ENCODE assay signal across 9 cellular contexts in the genomic region with DNA sequence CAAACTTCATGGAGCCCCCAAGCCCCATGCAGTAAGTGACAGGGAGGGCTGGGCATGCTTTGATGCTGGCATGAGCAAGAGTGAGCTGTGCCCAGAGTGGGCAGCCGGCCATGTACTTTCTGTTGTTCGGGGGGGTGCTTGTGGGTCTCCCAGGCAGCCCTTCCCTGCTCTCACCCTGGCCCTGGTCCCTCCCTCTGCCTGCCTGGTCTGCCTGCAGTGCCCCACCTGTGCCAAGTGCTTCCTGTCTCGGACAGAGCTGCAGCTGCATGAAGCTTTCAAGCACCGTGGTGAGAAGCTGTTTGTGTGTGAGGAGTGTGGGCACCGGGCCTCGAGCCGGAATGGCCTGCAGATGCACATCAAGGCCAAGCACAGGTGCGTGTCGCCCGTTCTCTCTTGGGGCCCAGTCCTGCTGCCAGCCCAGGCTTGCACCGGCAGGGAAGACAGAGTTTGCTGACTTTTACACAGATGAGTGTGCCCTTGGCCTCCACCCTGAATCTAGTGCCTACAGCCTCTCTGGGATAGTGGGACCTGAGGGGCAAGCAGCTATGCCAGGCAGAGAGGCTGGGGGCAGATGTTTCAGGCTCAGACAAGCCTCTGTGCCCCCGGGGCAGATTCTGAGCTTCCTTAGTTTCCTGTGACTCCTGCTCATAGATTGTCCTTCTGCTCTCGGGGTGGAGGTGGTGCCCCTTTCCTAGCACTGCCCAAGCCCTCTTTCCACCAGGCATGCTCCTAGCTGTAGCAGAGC. TPM values are rescaled to one million over a fixed set of nuclear protein-coding genes. Genes with fewer than 3 reads are reported as not detected.
DNase-seq lines count a peak whose midpoint lies in the region; ATAC-seq and TF ChIP-seq lines count a peak whose summit lies in the region.
"Had no signal": no experiment of that assay in that cellular context is flagged by ENCODE, and none has a peak within 500 bp of the region (broad histone marks: within the 10 kb centered on the region; RNA-seq: fewer than 3 reads in every experiment).

No MANE protein-coding gene starts in this region.

- TF ChIP-seq EP300 in upper lobe of left lung (IDR thresholded peaks at IDR 0.05): no peak

- CTCF ChIA-PET in activated CD8-positive, alpha-beta memory T cell treated with anti-CD3 and anti-CD28 coated beads, Interleukin-2, amount 10 ng/mL, durations not matched to agents 7 days and 5 days (lab: Charles Lee): interaction anchor here (1.0 to 1.3 kb wide), 3 partner anchors 16 to 99 kb away, joined by 3 read pairs; a partner anchor contains a TSS

- intact Hi-C loops in cardiac septum (cut with DNase I): no loop called here

- H3K4me1 ChIP-seq in upper lobe of left lung: peaks cover 8 to 60% (median 23%) of the 10 kb centered on the region in 4 donors

- H3K4me3 Mint-ChIP-seq in activated CD8-positive, alpha-beta memory T cell treated with anti-CD3 and anti-CD28 coated beads, Interleukin-2, amount 10 ng/mL, durations not matched to agents 7 days and 5 days: no peak overlapping the region
- H3K4me3 Mint-ChIP-seq: IgD-negative memory B cell had no signal

- no peak for TF ChIP-seq CTCF in upper lobe of left lung (IDR thresholded peaks at IDR 0.05)

- no peak for DNase-seq in activated CD8-positive, alpha-beta memory T cell treated with anti-CD3 and anti-CD28 coated beads, Interleukin-2, amount 10 ng/mL, durations not matched to agents 7 days and 5 days
- no peak for DNase-seq in activated CD8-positive, alpha-beta memory T cell treated with anti-CD3 and anti-CD28 coated beads, Interleukin-2, amount 50 U/mL, for 4 hours
- DNase-seq in cardiac septum (ENCODE audit: low spot score): peak; percentile 89
- peak; percentile 65 for DNase-seq in upper lobe of left lung
- DNase-seq: ovary had no signal

- WGBS in upper lobe of left lung, 2 donors: 57 to 66% methylated on average over 6 to 13 of the region's 13 CpGs

- H3K27ac Mint-ChIP-seq in activated CD8-positive, alpha-beta memory T cell treated with anti-CD3 and anti-CD28 coated beads, Interleukin-2, amount 10 ng/mL, durations not matched to agents 7 days and 5 days: peak overlapping the region; percentile 33

- peak overlapping the region in 3 of 4 donors; percentile 16 to 31 (median 29) for H3K27ac ChIP-seq in upper lobe of left lung
- H3K27ac ChIP-seq: ovary, VCaP had no signal

- no peak overlapping the region for H3K4me3 ChIP-seq in upper lobe of left lung
- H3K4me3 ChIP-seq: ovary had no signal

- H3K36me3 ChIP-seq in upper lobe of left lung: peaks cover 0 to 69% (median 39%) of the 10 kb centered on the region in 4 donors
- H3K36me3 ChIP-seq: ovary had no signal

- no peaks in the 10 kb centered on the region for H3K9me3 Mint-ChIP-seq in activated CD8-positive, alpha-beta memory T cell treated with anti-CD3 and anti-CD28 coated beads, Interleukin-2, amount 10 ng/mL, durations not matched to agents 7 days and 5 days (ENCODE audit: low read depth)
- H3K9me3 Mint-ChIP-seq: IgD-negative memory B cell had no signal

- TF ChIP-seq POLR2A in upper lobe of left lung (IDR thresholded peaks at IDR 0.05): no peak

- peaks cover 3% of the 10 kb centered on the region for H3K36me3 Mint-ChIP-seq in activated CD8-positive, alpha-beta memory T cell treated with anti-CD3 and anti-CD28 coated beads, Interleukin-2, amount 10 ng/mL, durations not matched to agents 7 days and 5 days
- H3K36me3 Mint-ChIP-seq: IgD-negative memory B cell had no signal

- no peaks in the 10 kb centered on the region for H3K27me3 Mint-ChIP-seq in activated CD8-positive, alpha-beta memory T cell treated with anti-CD3 and anti-CD28 coated beads, Interleukin-2, amount 10 ng/mL, durations not matched to agents 7 days and 5 days
- H3K27me3 Mint-ChIP-seq: IgD-negative memory B cell had no signal

- ATAC-seq in activated CD8-positive, alpha-beta memory T cell treated with anti-CD3 and anti-CD28 coated beads, Interleukin-2, amount 10 ng/mL, durations not matched to agents 7 days and 5 days: no peak
- ATAC-seq in upper lobe of left lung (ENCODE audit: low FRiP score in 2 of 2): peak in 1 of 2 donors; percentile 31
- no peak for ATAC-seq in GM21447 (IDR thresholded peaks at IDR 0.05; ENCODE audit: unreplicated experiment)
- ATAC-seq in GM18511 (IDR thresholded peaks at IDR 0.05; ENCODE audit: unreplicated experiment): no peak

- no peaks in the 10 kb centered on the region for H3K9me3 ChIP-seq in upper lobe of left lung
- H3K9me3 ChIP-seq: ovary had no signal

- H3K4me1 Mint-ChIP-seq in activated CD8-positive, alpha-beta memory T cell treated with anti-CD3 and anti-CD28 coated beads, Interleukin-2, amount 10 ng/mL, durations not matched to agents 7 days and 5 days: peaks cover 20% of the 10 kb centered on the region

- no peaks in the 10 kb centered on the region for H3K27me3 ChIP-seq in upper lobe of left lung
- H3K27me3 ChIP-seq: ovary had no signal

RNA-seq across cellular contexts. Expression of a gene that starts 7.6 kb away (rescaled TPM):
- 10 to 100 TPM; 30.7 to 37.4 TPM for total RNA-seq in activated CD8-positive, alpha-beta memory T cell treated with anti-CD3 and anti-CD28 coated beads, Interleukin-2, amount 10 ng/mL, durations not matched to agents 7 days and 5 days
- total RNA-seq in cardiac septum (10.7 TPM), upper lobe of left lung (10 to 100 TPM; 16.2 to 56.6 (median 36.9) TPM)

RNA-seq across cellular contexts. Expression of a gene that starts 15.2 kb away (rescaled TPM):
- total RNA-seq in activated CD8-positive, alpha-beta memory T cell treated with anti-CD3 and anti-CD28 coated beads, Interleukin-2, amount 10 ng/mL, durations not matched to agents 7 days and 5 days: 10 to 100 TPM; 23.9 to 28.2 TPM
- total RNA-seq in cardiac septum (33.1 TPM), upper lobe of left lung (10 to 100 TPM; 26.4 to 66.0 (median 39.7) TPM)

RNA-seq across cellular contexts. Expression of a gene that starts 26.1 kb away (rescaled TPM):
- 10 to 100 TPM; 10.7 to 15.9 TPM for total RNA-seq in activated CD8-positive, alpha-beta memory T cell treated with anti-CD3 and anti-CD28 coated beads, Interleukin-2, amount 10 ng/mL, durations not matched to agents 7 days and 5 days
- total RNA-seq in cardiac septum (9.3 TPM), upper lobe of left lung (10 to 100 TPM in 3 of 6 donors, 1 to 10 TPM in 3; 8.4 to 23.0 (median 9.8) TPM)

RNA-seq across cellular contexts. Expression of a gene that starts 32.3 kb away (rescaled TPM):
- not detected for total RNA-seq in activated CD8-positive, alpha-beta memory T cell treated with anti-CD3 and anti-CD28 coated beads, Interleukin-2, amount 10 ng/mL, durations not matched to agents 7 days and 5 days
- total RNA-seq in cardiac septum (not detected), upper lobe of left lung (under 1 TPM in 2 of 6 donors, not detected in 4; 0.11 to 0.15 TPM)

RNA-seq across cellular contexts. Expression of a gene that starts 33.1 kb away (rescaled TPM):
- total RNA-seq in activated CD8-positive, alpha-beta memory T cell treated with anti-CD3 and anti-CD28 coated beads, Interleukin-2, amount 10 ng/mL, durations not matched to agents 7 days and 5 days: 10 to 100 TPM; 32.5 to 39.1 TPM
- total RNA-seq in cardiac septum (16.5 TPM), upper lobe of left lung (10 to 100 TPM; 19.6 to 41.9 (median 24.7) TPM)

Comparison
In these comparisons a context has a peak if more than half of its experiments do, and no peak if none do; other contexts are left out.
1. DNase-seq: peak in cardiac septum (single experiment) and upper lobe of left lung (2 of 2); none in activated CD8-positive, alpha-beta memory T cell treated with anti-CD3 and anti-CD28 coated beads, Interleukin-2, amount 10 ng/mL, durations not matched to agents 7 days and 5 days (single experiment) and activated CD8-positive, alpha-beta memory T cell treated with anti-CD3 and anti-CD28 coated beads, Interleukin-2, amount 50 U/mL, for 4 hours (single experiment).